Comparison of ENCODE assay signal across 35 cellular contexts in the genomic region with DNA sequence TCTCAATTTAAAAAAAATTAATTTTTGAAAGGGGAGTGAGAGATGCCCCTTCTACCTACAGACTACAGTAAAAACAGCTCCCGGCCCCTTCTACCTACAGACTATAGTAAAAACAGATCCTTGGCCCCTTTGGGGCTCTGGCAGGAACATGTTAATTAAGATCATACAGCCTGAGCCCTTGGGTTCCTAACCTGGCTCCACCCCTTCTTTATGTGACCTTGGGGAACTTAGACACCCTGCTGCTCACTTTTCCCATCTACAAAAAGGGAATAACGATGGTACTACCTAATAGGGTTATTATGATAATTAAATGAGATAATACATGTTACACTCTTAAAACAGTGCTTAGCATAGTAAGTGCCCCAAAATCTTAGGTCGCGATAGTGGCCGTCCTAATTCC.
DNase-seq lines count a peak whose midpoint lies in the region; ATAC-seq, FAIRE-seq and TF ChIP-seq lines count a peak whose summit lies in the region.
"Had no signal": no experiment of that assay in that cellular context is flagged by ENCODE, and none has a peak within 500 bp of the region (broad histone marks: within the 10 kb centered on the region; RNA-seq: fewer than 3 reads in every experiment).

No MANE protein-coding gene starts in this region.

- no peak for TF ChIP-seq CTCF in GM23338 (conservative IDR thresholded peaks at IDR 0.05; ENCODE audit: low read depth in 2 of 2)
- TF ChIP-seq CTCF in HEK293 (tag by site-specific recombination; IDR thresholded peaks at IDR 0.05), result no peak
- no peak for TF ChIP-seq CTCF in H1 (IDR thresholded peaks at IDR 0.05; ENCODE audit: control extremely low read depth in 1 of 3, insufficient read depth in 1 of 3, low read depth in 1 of 3, low read length in 3 of 3)

- H3K79me2 ChIP-seq in GM23338 (replicated peaks; ENCODE audit: insufficient read depth) (no peaks in the 10 kb centered on the region), H1 (ENCODE audit: control insufficient read depth in 1 of 2, insufficient read depth in 2 of 2, low read length in 2 of 2) (no peaks in the 10 kb centered on the region)

- H3K4me1 ChIP-seq in GM23338 (ENCODE audit: insufficient read depth), result no peaks in the 10 kb centered on the region
- H3K4me1 ChIP-seq in HEK293 (ENCODE audit: control insufficient read depth, insufficient read depth, low read length), result no peaks in the 10 kb centered on the region
- peaks cover 0 to 3% (median 0%) of the 10 kb centered on the region in 4 experiments; a peak in 2 of 7 replicates for H3K4me1 ChIP-seq in H1 (replicated peaks in 1 of 4; ENCODE audit: control insufficient read depth in 3 of 4, insufficient read depth in 4 of 4, low read length in 3 of 4)
- H3K4me1 ChIP-seq: BE2C; BLaER1; BLaER1 treated with 17β-estradiol and CSF1 and Interleukin-3, amounts not matched to agents 10 nM and 100 nM; Caco-2 had no signal

- no peak overlapping the region for H4K5ac ChIP-seq in H1 (ENCODE audit: insufficient read length, low read depth, low read length)

- H3F3A ChIP-seq in GM23338 (replicated peaks; ENCODE audit: low read depth), result no peaks in the 10 kb centered on the region

- H3K27me3 ChIP-seq in GM23338 (ENCODE audit: insufficient read depth), result peaks cover 7% of the 10 kb centered on the region; the same call in 1 of the 2 replicates
- H3K27me3 ChIP-seq in H1 (replicated peaks in 1 of 4; ENCODE audit: control insufficient read depth in 3 of 4, extremely low read depth in 1 of 4, insufficient read depth in 3 of 4, low read length in 3 of 4), result peaks cover 0 to 13% (median 8%) of the 10 kb centered on the region in 4 experiments; a peak in 6 of 7 replicates
- H3K27me3 ChIP-seq: BE2C; BLaER1; BLaER1 treated with 17β-estradiol and CSF1 and Interleukin-3, amounts not matched to agents 10 nM and 100 nM had no signal

- H3K23me2 ChIP-seq in H1 (ENCODE audit: low read depth, low read length), result no peaks in the 10 kb centered on the region

- no peak overlapping the region for H3K18ac ChIP-seq in H1 (ENCODE audit: extremely low read depth, low read length)

- no peaks in the 10 kb centered on the region for H3K36me3 ChIP-seq in GM23338 (ENCODE audit: insufficient read depth)
- no peaks in the 10 kb centered on the region for H3K36me3 ChIP-seq in HEK293 (ENCODE audit: control insufficient read depth in 2 of 2, insufficient read depth in 1 of 2, low read length in 2 of 2)
- no peaks in the 10 kb centered on the region for H3K36me3 ChIP-seq in H1 (ENCODE audit: control insufficient read depth in 2 of 4, insufficient read depth in 4 of 4, low read length in 3 of 4)
- H3K36me3 ChIP-seq: BE2C; BLaER1; BLaER1 treated with 17β-estradiol and CSF1 and Interleukin-3, amounts not matched to agents 10 nM and 100 nM had no signal

- no peak overlapping the region for H3K27ac Mint-ChIP-seq in GM23338
- H3K27ac Mint-ChIP-seq: B cell; CD14-positive monocyte; CD4-positive, alpha-beta memory T cell; CD4-positive, alpha-beta T cell; CD4-positive, CD25-positive, alpha-beta regulatory T cell; CD8-positive, alpha-beta memory T cell; CD8-positive, alpha-beta T cell had no signal

- no peak overlapping the region for H3K4ac ChIP-seq in H1 (replicated peaks; ENCODE audit: insufficient read length, low read depth, low read length)

- H3K4me3 Mint-ChIP-seq in GM23338, result no peak overlapping the region
- H3K4me3 Mint-ChIP-seq: B cell; CD14-positive monocyte; CD4-positive, alpha-beta memory T cell; CD4-positive, alpha-beta T cell; CD4-positive, CD25-positive, alpha-beta regulatory T cell; CD8-positive, alpha-beta memory T cell; CD8-positive, alpha-beta T cell had no signal

- H4K8ac ChIP-seq in H1 (ENCODE audit: extremely low read depth, insufficient read depth, low read length), result no peak overlapping the region

- no peak overlapping the region for H2BK120ac ChIP-seq in H1 (replicated peaks; ENCODE audit: low read depth, low read length)

- no peak for TF ChIP-seq EP300 in H1 (IDR thresholded peaks at IDR 0.05; ENCODE audit: borderline replicate concordance in 1 of 2, low read depth in 2 of 2, low read length in 2 of 2)

- H3K27me3 Mint-ChIP-seq in GM23338 (ENCODE audit: insufficient read depth, low read depth, poor library complexity), result peaks cover 14% of the 10 kb centered on the region
- H3K27me3 Mint-ChIP-seq: CD4-positive, alpha-beta T cell had no signal

- H3K9me2 ChIP-seq in GM23338 (ENCODE audit: insufficient read depth), result peaks cover 7% of the 10 kb centered on the region; the same call in 1 of the 2 replicates

- no peak overlapping the region for H3K4me3 ChIP-seq in GM23338
- H3K4me3 ChIP-seq in HEK293 (ENCODE audit: low read depth, low read length), result no peak overlapping the region
- H3K4me3 ChIP-seq in H1 (ENCODE audit: extremely low read depth in 1 of 4, insufficient read depth in 2 of 4, low read depth in 3 of 4, low read length in 4 of 4), result no peak overlapping the region
- H3K4me3 ChIP-seq: A549; BLaER1; BLaER1 treated with 17β-estradiol and CSF1 and Interleukin-3, amounts not matched to agents 10 nM and 100 nM had no signal

- H2BK12ac ChIP-seq in H1 (ENCODE audit: low read depth, low read length), result no peak overlapping the region

- no peaks in the 10 kb centered on the region for H3K9me3 ChIP-seq in HEK293 (ENCODE audit: control insufficient read depth, insufficient read depth, low read depth, low read length)
- no peaks in the 10 kb centered on the region for H3K9me3 ChIP-seq in H1 (ENCODE audit: insufficient read depth in 2 of 2, low read depth in 1 of 2, low read length in 1 of 2)
- H3K9me3 ChIP-seq: A549, BE2C, BLaER1, Caco-2 had no signal

- no peak overlapping the region for H3K27ac ChIP-seq in GM23338 (ENCODE audit: low read depth)
- no peak overlapping the region for H3K27ac ChIP-seq in HEK293 (ENCODE audit: extremely low read depth, low read depth, low read length)
- H3K27ac ChIP-seq in H1 (ENCODE audit: low read depth, low read length), result no peak overlapping the region
- H3K27ac ChIP-seq: 22Rv1; A549; BLaER1; BLaER1 treated with 17β-estradiol and CSF1 and Interleukin-3, amounts not matched to agents 10 nM and 100 nM; C4-2B had no signal

- POLR2A ChIA-PET in HEK293 (lab: Yijun Ruan, JAX), result no interaction called here
- POLR2A ChIA-PET in H1 (lab: Charles Lee; ENCODE audit: partially characterized antibody), result no interaction called here

- no peak overlapping the region for H2BK5ac ChIP-seq in H1 (ENCODE audit: low read depth, low read length)

- no peak overlapping the region for H2AK5ac ChIP-seq in H1 (ENCODE audit: low read depth, low read length)

- H4K91ac ChIP-seq in H1 (replicated peaks; ENCODE audit: insufficient read length, low read length), result no peak overlapping the region

- no peaks in the 10 kb centered on the region for H3K9me3 Mint-ChIP-seq in GM23338
- H3K9me3 Mint-ChIP-seq: CD4-positive, alpha-beta memory T cell; CD4-positive, alpha-beta T cell; CD8-positive, alpha-beta memory T cell; CD8-positive, alpha-beta T cell had no signal

- peak; percentile 53; the same call in 2 of the 3 replicates for ATAC-seq in GM23338
- ATAC-seq: A549; CD8-positive, alpha-beta T cell had no signal

- no peaks in the 10 kb centered on the region for H3K79me1 ChIP-seq in H1 (ENCODE audit: low read depth, low read length)

- no peak overlapping the region for H3K9ac ChIP-seq in H1 (replicated peaks in 1 of 4; ENCODE audit: extremely low read depth in 1 of 4, low read depth in 3 of 4, low read length in 3 of 4)
- H3K9ac ChIP-seq: BLaER1; BLaER1 treated with 17β-estradiol and CSF1 and Interleukin-3, amounts not matched to agents 10 nM and 100 nM had no signal

- FAIRE-seq in H1 (lab: Jason Lieb, UNC), result no peak
- FAIRE-seq: A204.1, A549, D721Med had no signal

- H4K20me1 ChIP-seq in GM23338 (replicated peaks; ENCODE audit: insufficient read depth) (no peaks in the 10 kb centered on the region), H1 (replicated peaks in 1 of 2; ENCODE audit: control insufficient read depth in 1 of 2, insufficient read depth in 2 of 2, low read length in 2 of 2) (peaks cover 0 to 4% of the 10 kb centered on the region in 2 experiments)
- H4K20me1 ChIP-seq: BLaER1; BLaER1 treated with 17β-estradiol and CSF1 and Interleukin-3, amounts not matched to agents 10 nM and 100 nM had no signal

- TF ChIP-seq RAD21 in H1 (IDR thresholded peaks at IDR 0.05 in 1 of 2, conservative IDR thresholded peaks at IDR 0.05 in 1 of 2; ENCODE audit: low read depth in 2 of 2, low read length in 2 of 2), result no peak

- H3K4me2 ChIP-seq in GM23338 (no peak overlapping the region), H1 (ENCODE audit: insufficient read depth in 1 of 2, low read depth in 2 of 2, low read length in 2 of 2) (no peak overlapping the region)
- H3K4me2 ChIP-seq: A549; BLaER1; BLaER1 treated with 17β-estradiol and CSF1 and Interleukin-3, amounts not matched to agents 10 nM and 100 nM had no signal

- no peak overlapping the region for H3K14ac ChIP-seq in H1 (ENCODE audit: insufficient read length)

- CTCF ChIA-PET in HEK293 (lab: Yijun Ruan, JAX) (no interaction called here), H1 (lab: Charles Lee; ENCODE audit: partially characterized antibody) (interaction anchor here (1.2 to 1.9 kb wide), 3 partner anchors 14 to 93 kb away, joined by 3 to 5 read pairs (median 3); no protein-coding TSS in a partner anchor)

- no peaks in the 10 kb centered on the region for H3K36me3 Mint-ChIP-seq in GM23338 (ENCODE audit: low read depth)
- H3K36me3 Mint-ChIP-seq: CD14-positive monocyte; CD4-positive, alpha-beta memory T cell; CD4-positive, CD25-positive, alpha-beta regulatory T cell; CD8-positive, alpha-beta memory T cell; CD8-positive, alpha-beta T cell had no signal

- no peak overlapping the region for H3K56ac ChIP-seq in H1 (replicated peaks; ENCODE audit: insufficient read length, low read depth, low read length)

- no peak overlapping the region for H2BK15ac ChIP-seq in H1 (ENCODE audit: low read length)

- DNase-seq in GM23338 (ENCODE audit: low spot score), result no peak
- no peak for DNase-seq in H1 (ENCODE audit: low read depth in 1 of 2, low spot score in 2 of 2)
- no peak for DNase-seq in globus pallidus (ENCODE audit: low spot score)
- DNase-seq in nucleus accumbens (lab: John Stamatoyannopoulos, UW), result no peak
- no peak for DNase-seq in foreskin melanocyte
- DNase-seq: 8988T; ACHN; AML-193; BE2C; C1 segment of cervical spinal cord; Caco-2; Calu3; CD4-positive, alpha-beta memory T cell; CD4-positive, alpha-beta T cell; CD4-positive, CD25-positive, alpha-beta regulatory T cell; CD8-positive, alpha-beta memory T cell; CD8-positive, alpha-beta T cell; COR-L47; DMS 273 treated with DMSO at 0.1 percent for 48 hours; DMS153; DMS53; DMS79; DMS79 treated with DMSO at 0.1 percent for 48 hours; DND-41; EL had no signal

- no peak overlapping the region for H2BK20ac ChIP-seq in H1 (ENCODE audit: low read length)

- H3K23ac ChIP-seq in H1 (ENCODE audit: insufficient read length), result no peak overlapping the region

- TF ChIP-seq POLR2A in H1 (IDR thresholded peaks at IDR 0.05; ENCODE audit: control extremely low read depth in 1 of 2, low read depth in 2 of 2, low read length in 2 of 2), result no peak

- WGBS in H1 (ENCODE audit: extremely low coverage in 1 of 2, insufficient coverage in 1 of 2, insufficient read length in 1 of 2, insufficient replicate concordance in 2 of 2, low coverage in 1 of 2, low lambda C conversion rate in 2 of 2, missing lambda C conversion rate in 1 of 2), 2 experiments, result 77% methylated on average over 5 of the region's 5 CpGs; no CpG with 5 or more reads in 1 of the 2 experiments

- no peak overlapping the region for H2AFZ ChIP-seq in GM23338
- no peak overlapping the region for H2AFZ ChIP-seq in H1 (ENCODE audit: low read length)

- peaks cover 5% of the 10 kb centered on the region; the same call in 1 of the 3 replicates for H3K4me1 Mint-ChIP-seq in GM23338
- H3K4me1 Mint-ChIP-seq: B cell; CD14-positive monocyte; CD4-positive, alpha-beta memory T cell; CD4-positive, CD25-positive, alpha-beta regulatory T cell; CD8-positive, alpha-beta memory T cell had no signal
